ENCODE assay signal across 35 cellular contexts in genomic region chr13:97382276-97382675, GRCh38.
"Had no signal": no experiment of that assay in that cellular context is flagged by ENCODE, and none has a peak within 500 bp of the region (broad histone marks: within the 10 kb centered on the region; RNA-seq: fewer than 3 reads in every experiment).

No MANE protein-coding gene starts in this region.

- H3K36me3 ChIP-seq: breast epithelium had no signal

- DNase-seq: activated B cell treated with CpG ODN at 0.5 μM for 24 hours; activated CD4-positive, alpha-beta memory T cell treated with anti-CD3 and anti-CD28 coated beads for 36 hours; activated CD4-positive, alpha-beta T cell treated with anti-CD3 and anti-CD28 coated beads for 4 hours; activated CD4-positive, alpha-beta T cell treated with anti-CD3 and anti-CD28 coated beads, Interleukin-2, amount 10 ng/mL, durations not matched to agents 24 days and 14 days; activated CD4-positive, alpha-beta T cell treated with anti-CD3 and anti-CD28 coated beads, Interleukin-2, amount 50 U/mL, for 1 hour; activated CD4-positive, alpha-beta T cell treated with anti-CD3 and anti-CD28 coated beads, Interleukin-2, amount 50 U/mL, for 4 hours; activated CD4-positive, CD25-positive, alpha-beta regulatory T cell treated with anti-CD3 and anti-CD28 coated beads, Interleukin-2, amount 50 U/mL, for 72 hours; activated CD8-positive, alpha-beta memory T cell treated with anti-CD3 and anti-CD28 coated beads, Interleukin-2, amount 50 U/mL, for 4 hours; activated CD8-positive, alpha-beta T cell treated with anti-CD3 and anti-CD28 coated beads for 36 hours; activated effector memory CD4-positive, alpha-beta T cell treated with anti-CD3 and anti-CD28 coated beads, Interleukin-2, amount 50 U/mL, for 16 hours; activated gamma-delta T cell treated with Interleukin-2 at 50 U/mL for 16 hours; activated naive CD4-positive, alpha-beta T cell; activated naive CD4-positive, alpha-beta T cell treated with anti-CD3 and anti-CD28 coated beads for 36 hours; activated naive CD4-positive, alpha-beta T cell treated with anti-CD3 and anti-CD28 coated beads, Interleukin-2, amount 50 U/mL, for 16 hours; activated naive CD8-positive, alpha-beta T cell treated with anti-CD3 and anti-CD28 coated beads for 36 hours; activated T-cell treated with anti-CD3 and anti-CD28 coated beads for 4 hours; activated T-cell treated with anti-CD3 and anti-CD28 coated beads, Interleukin-2, amount 50 U/mL, for 1 hour; activated T-cell treated with anti-CD3 and anti-CD28 coated beads, Interleukin-2, amount 50 U/mL, for 4 hours; activated T-cell treated with anti-CD3 and anti-CD28 coated beads, Interleukin-2, amount 50 U/mL, for 72 hours; adrenal gland; amniotic stem cell; aorta; body of pancreas; brain microvascular endothelial cell; central memory CD4-positive, alpha-beta T cell; T-helper 1 cell; T-helper 2 cell; T-helper 9 cell had no signal

- ATAC-seq: activated CD8-positive, alpha-beta T cell treated with anti-CD3 and anti-CD28 coated beads for 36 hours; activated naive CD4-positive, alpha-beta T cell treated with anti-CD3 and anti-CD28 coated beads, Interleukin-2, amount 50 U/mL, for 72 hours; activated T-cell treated with anti-CD3 and anti-CD28 coated beads, Interleukin-2, amount 50 U/mL, for 4 hours; activated T-cell treated with anti-CD3 and anti-CD28 coated beads, Interleukin-2, amount 50 U/mL, for 72 hours; activated T-helper 17 cell treated with anti-CD3 and anti-CD28 coated beads, Interleukin-2, amount 50 U/mL, for 72 hours; body of pancreas had no signal

- H3K9me3 ChIP-seq: adrenal gland, body of pancreas, breast epithelium had no signal

- H3K27ac Mint-ChIP-seq: activated B cell treated with CpG ODN at 0.5 μM for 24 hours; activated CD4-positive, alpha-beta memory T cell treated with anti-CD3 and anti-CD28 coated beads for 36 hours; activated CD4-positive, alpha-beta T cell treated with anti-CD3 and anti-CD28 coated beads, Interleukin-2, amount 10 ng/mL, durations not matched to agents 24 days and 14 days; activated CD8-positive, alpha-beta T cell treated with anti-CD3 and anti-CD28 coated beads for 36 hours; activated naive CD4-positive, alpha-beta T cell treated with anti-CD3 and anti-CD28 coated beads for 36 hours; activated naive CD8-positive, alpha-beta T cell treated with anti-CD3 and anti-CD28 coated beads for 36 hours; activated T-cell treated with anti-CD3 and anti-CD28 coated beads, Interleukin-2, amount 50 U/mL, for 72 hours; activated T-helper 1 cell treated with anti-CD3 and anti-CD28 coated beads, Interleukin-12 subunit alpha, Interleukin-12 subunit beta, Interleukin-2, Interleukin-4 antibody, amounts not matched to agents 30 ng/mL and 10 ng/mL and 1 ng/mL, durations not matched to agents 14 hours and 24 hours and 36 hours; activated T-helper 17 cell treated with anti-CD3 and anti-CD28 coated beads, Interleukin-2, amount 50 U/mL, for 72 hours; T-helper 1 cell treated with Interleukin-12 subunit alpha and Interleukin-12 subunit beta and Interleukin-4 antibody, amounts not matched to agents 30 μg/mL and 1 μg/mL, for 36 hours; T-helper 2 cell treated with Interferon-gamma antibody and Interleukin-4, amounts not matched to agents 5 μg/mL and 100 μg/mL, for 36 hours had no signal

- H3K27me3 ChIP-seq: adrenal gland, body of pancreas, brain microvascular endothelial cell, breast epithelium had no signal

- H3K4me3 ChIP-seq: adrenal gland, body of pancreas, breast epithelium had no signal

- H3K4me3 Mint-ChIP-seq: activated B cell treated with CpG ODN at 0.5 μM for 24 hours; activated CD4-positive, alpha-beta memory T cell treated with anti-CD3 and anti-CD28 coated beads for 36 hours; activated CD4-positive, alpha-beta T cell treated with anti-CD3 and anti-CD28 coated beads, Interleukin-2, amount 10 ng/mL, durations not matched to agents 24 days and 14 days; activated CD8-positive, alpha-beta T cell treated with anti-CD3 and anti-CD28 coated beads for 36 hours; activated naive CD4-positive, alpha-beta T cell treated with anti-CD3 and anti-CD28 coated beads for 36 hours; activated naive CD8-positive, alpha-beta T cell treated with anti-CD3 and anti-CD28 coated beads for 36 hours; activated T-cell treated with anti-CD3 and anti-CD28 coated beads, Interleukin-2, amount 50 U/mL, for 4 hours; activated T-cell treated with anti-CD3 and anti-CD28 coated beads, Interleukin-2, amount 50 U/mL, for 72 hours; activated T-helper 1 cell treated with anti-CD3 and anti-CD28 coated beads, Interleukin-12 subunit alpha, Interleukin-12 subunit beta, Interleukin-2, Interleukin-4 antibody, amounts not matched to agents 30 ng/mL and 10 ng/mL and 1 ng/mL, durations not matched to agents 14 hours and 24 hours and 36 hours; activated T-helper 17 cell treated with anti-CD3 and anti-CD28 coated beads, Interleukin-2, amount 50 U/mL, for 72 hours; T-helper 1 cell treated with Interleukin-12 subunit alpha and Interleukin-12 subunit beta and Interleukin-4 antibody, amounts not matched to agents 30 μg/mL and 1 μg/mL, for 36 hours; T-helper 2 cell treated with Interferon-gamma antibody and Interleukin-4, amounts not matched to agents 5 μg/mL and 100 μg/mL, for 36 hours had no signal

- H3K4me1 ChIP-seq: body of pancreas, breast epithelium had no signal

- H3K27ac ChIP-seq: adrenal gland, body of pancreas, brain microvascular endothelial cell, breast epithelium, VCaP had no signal

- H3K9me3 Mint-ChIP-seq: activated B cell treated with CpG ODN at 0.5 μM for 24 hours; activated CD4-positive, alpha-beta memory T cell treated with anti-CD3 and anti-CD28 coated beads for 36 hours; activated CD8-positive, alpha-beta T cell treated with anti-CD3 and anti-CD28 coated beads for 36 hours; activated naive CD4-positive, alpha-beta T cell treated with anti-CD3 and anti-CD28 coated beads for 36 hours; activated naive CD4-positive, alpha-beta T cell treated with anti-CD3 and anti-CD28 coated beads, Interleukin-2, amount 50 U/mL, for 72 hours; activated naive CD8-positive, alpha-beta T cell treated with anti-CD3 and anti-CD28 coated beads for 36 hours; activated T-cell treated with anti-CD3 and anti-CD28 coated beads, Interleukin-2, amount 50 U/mL, for 4 hours; activated T-helper 1 cell treated with anti-CD3 and anti-CD28 coated beads, Interleukin-12 subunit alpha, Interleukin-12 subunit beta, Interleukin-2, Interleukin-4 antibody, amounts not matched to agents 30 ng/mL and 10 ng/mL and 1 ng/mL, durations not matched to agents 14 hours and 24 hours and 36 hours; T-helper 1 cell treated with Interleukin-12 subunit alpha and Interleukin-12 subunit beta and Interleukin-4 antibody, amounts not matched to agents 30 μg/mL and 1 μg/mL, for 36 hours; T-helper 2 cell treated with Interferon-gamma antibody and Interleukin-4, amounts not matched to agents 5 μg/mL and 100 μg/mL, for 36 hours had no signal

- H3K27me3 Mint-ChIP-seq: activated B cell treated with CpG ODN at 0.5 μM for 24 hours; activated CD4-positive, alpha-beta memory T cell treated with anti-CD3 and anti-CD28 coated beads for 36 hours; activated CD4-positive, alpha-beta T cell treated with anti-CD3 and anti-CD28 coated beads, Interleukin-2, amount 10 ng/mL, durations not matched to agents 24 days and 14 days; activated CD8-positive, alpha-beta T cell treated with anti-CD3 and anti-CD28 coated beads for 36 hours; activated naive CD8-positive, alpha-beta T cell treated with anti-CD3 and anti-CD28 coated beads for 36 hours; activated T-helper 17 cell treated with anti-CD3 and anti-CD28 coated beads, Interleukin-2, amount 50 U/mL, for 72 hours had no signal
